In genomic region chr16:66617010-66617434, GRCh38 we compare ENCODE assay signal across 1 cellular context.
TF ChIP-seq lines count a peak whose summit lies in the region.

No MANE protein-coding gene starts in this region.

TF ChIP-seq in HepG2, 621 proteins besides CTCF, POLR2A, EP300 and RAD21 (continued from another document and continues in another):
- TF ChIP-seq ZNF687 (CRISPR knock-in tag; IDR thresholded peaks at IDR 0.05) (no peak), FOXJ3 (CRISPR knock-in tag; IDR thresholded peaks at IDR 0.05; ENCODE audit: borderline replicate concordance) (peak; percentile 50; the same call in 1 of the 2 replicates), KDM4B (CRISPR knock-in tag; IDR thresholded peaks at IDR 0.05) (no peak), RARA (CRISPR knock-in tag; IDR thresholded peaks at IDR 0.05) (peak; percentile 38; the same call in 1 of the 2 replicates), EED (CRISPR knock-in tag; IDR thresholded peaks at IDR 0.05) (no peak), MXD1 (CRISPR knock-in tag; IDR thresholded peaks at IDR 0.05) (no peak), PCBP2 (optimal IDR thresholded peaks at IDR 0.05; ENCODE audit: low read depth, low read length, poor library complexity, severe bottlenecking) (no peak), TBL1XR1 (IDR thresholded peaks at IDR 0.05; ENCODE audit: borderline replicate concordance, low read length, partially characterized antibody) (no peak), HOXD1 (CRISPR knock-in tag; IDR thresholded peaks at IDR 0.05) (no peak), KLF6 (CRISPR knock-in tag; IDR thresholded peaks at IDR 0.05) (no peak), HMG20A (CRISPR knock-in tag; IDR thresholded peaks at IDR 0.05; ENCODE audit: borderline replicate concordance) (peak; percentile 16; the same call in 1 of the 2 replicates), TBX3 (IDR thresholded peaks at IDR 0.05; ENCODE audit: borderline replicate concordance) (peak; percentile 37; the same call in 1 of the 2 replicates), HNRNPL (IDR thresholded peaks at IDR 0.05; ENCODE audit: low read depth, low read length) (no peak), BCL6 (CRISPR knock-in tag; IDR thresholded peaks at IDR 0.05) (0 out of 2 replicates have a peak, but pooled peaks have one; percentile 16), ZNF691 (CRISPR knock-in tag; IDR thresholded peaks at IDR 0.05; ENCODE audit: borderline replicate concordance, low read depth) (no peak), ZBTB14 (CRISPR knock-in tag; IDR thresholded peaks at IDR 0.05) (no peak), MAFF (IDR thresholded peaks at IDR 0.05; ENCODE audit: low read depth, low read length) (peak; percentile 24; the same call in 1 of the 2 replicates), PAX8 (CRISPR knock-in tag; IDR thresholded peaks at IDR 0.05; ENCODE audit: borderline replicate concordance) (no peak), CBX1 (IDR thresholded peaks at IDR 0.05; ENCODE audit: low read depth) (no peak), ZBTB26 (CRISPR knock-in tag; IDR thresholded peaks at IDR 0.05; ENCODE audit: borderline replicate concordance) (no peak), NR2C2 (CRISPR knock-in tag; IDR thresholded peaks at IDR 0.05; ENCODE audit: borderline replicate concordance) (no peak), REPIN1 (CRISPR knock-in tag; IDR thresholded peaks at IDR 0.05; ENCODE audit: borderline replicate concordance, low read depth) (peak; percentile 73; the same call in 1 of the 2 replicates), NR0B2 (CRISPR knock-in tag; IDR thresholded peaks at IDR 0.05) (no peak), SKI (IDR thresholded peaks at IDR 0.05; ENCODE audit: partially characterized antibody) (peak; percentile 48), ZBTB10 (CRISPR knock-in tag; IDR thresholded peaks at IDR 0.05; ENCODE audit: borderline replicate concordance) (no peak), TBX2 (CRISPR knock-in tag; IDR thresholded peaks at IDR 0.05; ENCODE audit: borderline replicate concordance) (0 out of 2 replicates have a peak, but pooled peaks have one; percentile 19), PPARG (CRISPR knock-in tag; conservative IDR thresholded peaks at IDR 0.05) (peak; percentile 79), ZFP41 (CRISPR knock-in tag; IDR thresholded peaks at IDR 0.05; ENCODE audit: borderline replicate concordance) (no peak), ZNF562 (CRISPR knock-in tag; IDR thresholded peaks at IDR 0.05; ENCODE audit: borderline replicate concordance) (no peak), RXRB (CRISPR knock-in tag; IDR thresholded peaks at IDR 0.05; ENCODE audit: borderline replicate concordance) (peak; percentile 46; the same call in 1 of the 2 replicates), ZSCAN12 (CRISPR knock-in tag; IDR thresholded peaks at IDR 0.05) (no peak), ZNF740 (CRISPR knock-in tag; IDR thresholded peaks at IDR 0.05) (no peak), TARDBP (CRISPR knock-in tag; IDR thresholded peaks at IDR 0.05) (no peak), ZNF609 (CRISPR knock-in tag; IDR thresholded peaks at IDR 0.05; ENCODE audit: borderline replicate concordance) (no peak), NCOA2 (CRISPR knock-in tag; IDR thresholded peaks at IDR 0.05) (peak; percentile 19; the same call in 1 of the 2 replicates), ZNF362 (CRISPR knock-in tag; IDR thresholded peaks at IDR 0.05; ENCODE audit: borderline replicate concordance) (peak; percentile 27; the same call in 1 of the 2 replicates), ARID3A (IDR thresholded peaks at IDR 0.05; ENCODE audit: low read depth, low read length) (peak; percentile 71; the same call in 1 of the 2 replicates), KMT2A (CRISPR knock-in tag; IDR thresholded peaks at IDR 0.05) (no peak)
